In genomic region chr12:102539651-102540553, GRCh38 we compare ENCODE assay signal across 13 cellular contexts. TPM values are rescaled to one million over a fixed set of nuclear protein-coding genes. Genes with fewer than 3 reads are reported as not detected.
DNase-seq lines count a peak whose midpoint lies in the region; ATAC-seq and TF ChIP-seq lines count a peak whose summit lies in the region.
"Had no signal": no experiment of that assay in that cellular context is flagged by ENCODE, and none has a peak within 500 bp of the region (broad histone marks: within the 10 kb centered on the region; RNA-seq: fewer than 3 reads in every experiment).

No MANE protein-coding gene starts in this region.

- no peaks in the 10 kb centered on the region for H4K20me1 ChIP-seq in mammary epithelial cell (ENCODE audit: insufficient read depth, low read length)

- H3K9me3 ChIP-seq in mammary epithelial cell (replicated peaks; ENCODE audit: insufficient read depth, low read length): no peaks in the 10 kb centered on the region
- H3K9me3 ChIP-seq: lower lobe of right lung had no signal

- intact Hi-C loops in MCF 10A (cut with micrococcal nuclease) (no loop called here), mammary epithelial cell (cut with micrococcal nuclease) (no loop called here)

- in situ Hi-C loops in mammary epithelial cell (cut with MboI; ENCODE audit: low sequenced_read_pairs in 2 of 2): no loop called here

- no peaks in the 10 kb centered on the region for H3K36me3 ChIP-seq in mammary epithelial cell (ENCODE audit: insufficient read depth, low read length)
- H3K36me3 ChIP-seq: lower lobe of right lung had no signal

- H3K27ac ChIP-seq in mammary epithelial cell (ENCODE audit: insufficient read depth, low read depth, low read length) (no peak overlapping the region), foreskin keratinocyte (no peak overlapping the region)
- H3K27ac ChIP-seq: lower lobe of right lung had no signal

- H3K4me3 Mint-ChIP-seq in MCF 10A (ENCODE audit: unreplicated experiment) (no peak overlapping the region), type B pancreatic cell (no peak overlapping the region)
- H3K4me3 Mint-ChIP-seq: brain, H9 had no signal

- H3K4me1 ChIP-seq in mammary epithelial cell (ENCODE audit: insufficient read depth, low read length) (no peaks in the 10 kb centered on the region), foreskin keratinocyte (no peaks in the 10 kb centered on the region)
- H3K4me1 ChIP-seq: lower lobe of right lung had no signal

- no peak overlapping the region for H3K4me3 ChIP-seq in mammary epithelial cell (replicated peaks in 1 of 3; ENCODE audit: insufficient read depth in 1 of 3, low read depth in 2 of 3, low read length in 3 of 3)
- H3K4me3 ChIP-seq: lower lobe of right lung had no signal

- H3K36me3 Mint-ChIP-seq in MCF 10A (ENCODE audit: insufficient read depth, unreplicated experiment) (no peaks in the 10 kb centered on the region), type B pancreatic cell (no peaks in the 10 kb centered on the region)
- H3K36me3 Mint-ChIP-seq: brain had no signal

- TF ChIP-seq CTCF in MCF 10A (IDR thresholded peaks at IDR 0.05; ENCODE audit: unreplicated experiment): no peak
- no peak for TF ChIP-seq CTCF in mammary epithelial cell (conservative IDR thresholded peaks at IDR 0.05 in 1 of 2, IDR thresholded peaks at IDR 0.05 in 1 of 2; ENCODE audit: extremely low read depth in 1 of 2, insufficient read depth in 1 of 2, low read depth in 1 of 2, low read length in 2 of 2)
- TF ChIP-seq CTCF in foreskin keratinocyte (conservative IDR thresholded peaks at IDR 0.05): no peak
- TF ChIP-seq CTCF in type B pancreatic cell (conservative IDR thresholded peaks at IDR 0.05): no peak

- DNase-seq in MCF 10A (ENCODE audit: unreplicated experiment) (peak; percentile 44), mammary epithelial cell (no peak), SW480 (ENCODE audit: low spot score) (peak; percentile 37), foreskin keratinocyte (peak; percentile 11 to 69), type B pancreatic cell (ENCODE audit: extremely low spot score, unreplicated experiment) (no peak), pons (ENCODE audit: low spot score) (no peak)
- no peak for DNase-seq in NK-92 treated with Interleukin-12 subunit alpha and Interleukin-12 subunit beta, amount 100 ng/mL, for 24 hours (lab: John Stamatoyannopoulos, UW)
- DNase-seq: activated T-cell treated with anti-CD3 and anti-CD28 coated beads for 4 hours, H9, lower lobe of right lung, NCI-H1048 had no signal

- POLR2A ChIA-PET in MCF 10A (lab: Yijun Ruan, JAX): no interaction called here

- dilution Hi-C loops in mammary epithelial cell (cut with HindIII; ENCODE audit: low sequenced_read_pairs): no loop called here

- no peaks in the 10 kb centered on the region for H3K79me2 ChIP-seq in mammary epithelial cell (ENCODE audit: insufficient read depth, low read length)

- H3K9me3 Mint-ChIP-seq in MCF 10A (ENCODE audit: unreplicated experiment): no peaks in the 10 kb centered on the region
- peaks cover 9% of the 10 kb centered on the region for H3K9me3 Mint-ChIP-seq in type B pancreatic cell
- H3K9me3 Mint-ChIP-seq: brain, H9 had no signal

- CTCF ChIA-PET in MCF 10A (lab: Yijun Ruan, JAX) (interaction anchor here (0.7 to 0.8 kb wide), 2 partner anchors 190 to 370 kb away, joined by 3 read pairs; no protein-coding TSS in a partner anchor), mammary epithelial cell (lab: Charles Lee; ENCODE audit: low non-redundant PET) (no interaction called here)

- no peak overlapping the region for H3K4me2 ChIP-seq in mammary epithelial cell (ENCODE audit: insufficient read depth, low read depth, low read length)

- H3K9ac ChIP-seq in mammary epithelial cell (ENCODE audit: insufficient read depth, low read length): no peak overlapping the region

- H3K27me3 Mint-ChIP-seq in MCF 10A (ENCODE audit: insufficient read depth, unreplicated experiment): no peaks in the 10 kb centered on the region
- H3K27me3 Mint-ChIP-seq in type B pancreatic cell: peaks cover 10% of the 10 kb centered on the region

- no peak overlapping the region for H2AFZ ChIP-seq in mammary epithelial cell (ENCODE audit: low read depth, low read length)

- 24% methylated on average over 10 of the region's 10 CpGs for WGBS in mammary epithelial cell (ENCODE audit: low coverage, missing lambda C conversion rate)

- ATAC-seq in foreskin keratinocyte: peak; percentile 76
- no peak for ATAC-seq in GM21423 (IDR thresholded peaks at IDR 0.05; ENCODE audit: unreplicated experiment)
- ATAC-seq: lower lobe of right lung had no signal

- no peaks in the 10 kb centered on the region for H3K4me1 Mint-ChIP-seq in MCF 10A (ENCODE audit: insufficient read depth, unreplicated experiment)
- peaks cover 22% of the 10 kb centered on the region for H3K4me1 Mint-ChIP-seq in type B pancreatic cell (ENCODE audit: unreplicated experiment)

- H3K27ac Mint-ChIP-seq in MCF 10A (ENCODE audit: low read depth, unreplicated experiment) (no peak overlapping the region), type B pancreatic cell (peak overlapping the region; percentile 4)
- H3K27ac Mint-ChIP-seq: brain, H9 had no signal

- H3K27me3 ChIP-seq in mammary epithelial cell (ENCODE audit: insufficient read depth, low read length) (no peaks in the 10 kb centered on the region), foreskin keratinocyte (no peaks in the 10 kb centered on the region)

- BruUV-seq in MCF 10A (replicated peaks; lab: Mats Ljungman, UMichigan): no TSS peak
- no TSS peak for BruUV-seq in mammary epithelial cell (replicated peaks; lab: Mats Ljungman, UMichigan)

RNA-seq across cellular contexts. Expression of gene IGF1, which starts 59.5 kb away (rescaled TPM):
- total RNA-seq in MCF 10A (2022): not detected in 2 replicates
- not detected for total RNA-seq in mammary epithelial cell
- polyA plus RNA-seq in mammary epithelial cell: not detected
- not detected for polyA minus RNA-seq in mammary epithelial cell
- total RNA-seq in foreskin keratinocyte: not detected in 2 replicates
- not detected in 2 replicates for polyA plus RNA-seq in foreskin keratinocyte
- 8.4 and 16.1 TPM in 2 replicates for total RNA-seq in type B pancreatic cell (ENCODE audit: low replicate concordance)
- total RNA-seq: H9 had no signal

Comparison
In these comparisons a context has a peak if more than half of its experiments do, and no peak if none do; other contexts are left out.
1. DNase-seq: peak in MCF 10A (single experiment), SW480 (single experiment) and foreskin keratinocyte (2 of 2); none in mammary epithelial cell (single experiment), type B pancreatic cell (single experiment), NK-92 treated with Interleukin-12 subunit alpha and Interleukin-12 subunit beta, amount 100 ng/mL, for 24 hours (single experiment) and pons (single experiment).